Comparison of ENCODE assay signal across 23 cellular contexts in the genomic region with DNA sequence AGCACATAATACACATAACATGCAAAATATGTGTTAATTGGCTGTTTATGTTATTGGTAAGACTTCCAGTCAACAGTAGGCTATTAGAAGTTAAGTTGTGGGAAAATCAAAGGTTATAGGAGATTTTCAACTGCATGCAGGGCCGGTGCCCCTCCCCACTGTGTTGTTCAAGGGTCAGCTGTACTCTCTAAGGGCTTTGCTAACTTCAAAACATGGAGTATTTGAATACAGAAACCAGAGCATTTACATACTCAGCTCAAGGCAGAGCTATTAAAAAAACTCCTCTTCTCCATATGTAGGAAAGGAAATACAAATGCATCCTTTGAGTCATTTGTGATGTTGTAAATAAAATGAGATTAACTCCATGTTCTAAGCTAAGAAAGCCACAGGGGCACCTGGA. TPM values are rescaled to one million over a fixed set of nuclear protein-coding genes. Genes with fewer than 3 reads are reported as not detected.
DNase-seq lines count a peak whose midpoint lies in the region; ATAC-seq, FAIRE-seq and TF ChIP-seq lines count a peak whose summit lies in the region.
"Had no signal": no experiment of that assay in that cellular context is flagged by ENCODE, and none has a peak within 500 bp of the region (broad histone marks: within the 10 kb centered on the region; RNA-seq: fewer than 3 reads in every experiment).

No MANE protein-coding gene starts in this region.

- H3K4me3 ChIP-seq in HepG2 (replicated peaks in 1 of 3; ENCODE audit: insufficient read depth in 1 of 3, low read depth in 2 of 3, low read length in 3 of 3) (no peak overlapping the region), right lobe of liver (no peak overlapping the region), coronary artery (no peak overlapping the region)

- 0 out of 2 replicates have a peak, but pooled peaks cover 2% of the 10 kb centered on the region for H4K20me1 ChIP-seq in HepG2 (ENCODE audit: insufficient read depth, low read length)

- in situ Hi-C loops in HepG2 (cut with HindIII; ENCODE audit: extremely low pct_ligation_motif_present, low pct_unique_long_range_greater_than_20kb), result no loop called here

- H3K9ac ChIP-seq in HepG2 (ENCODE audit: insufficient read depth, low read depth, low read length), result no peak overlapping the region
- H3K9ac ChIP-seq: SK-N-SH had no signal

- no peak for FAIRE-seq in HepG2 (lab: Jason Lieb, UNC)
- FAIRE-seq: GM12892, H54, RCC 7860 had no signal

- H3K27me3 ChIP-seq in HepG2 (ENCODE audit: control insufficient read depth in 1 of 2, insufficient read depth in 2 of 2, low read length in 2 of 2), result no peaks in the 10 kb centered on the region
- no peaks in the 10 kb centered on the region for H3K27me3 ChIP-seq in right lobe of liver

- H3K4me2 ChIP-seq in HepG2 (ENCODE audit: low read depth, low read length), result no peak overlapping the region
- H3K4me2 ChIP-seq: SK-N-SH had no signal

- no peak overlapping the region for H3K27ac ChIP-seq in HepG2 (ENCODE audit: extremely low read length, insufficient read depth, low read length)
- no peak overlapping the region for H3K27ac ChIP-seq in right lobe of liver
- no peak overlapping the region for H3K27ac ChIP-seq in coronary artery

- POLR2A ChIA-PET in HepG2 (lab: Yijun Ruan, JAX), result interaction anchor here (0.8 to 5.5 kb wide), 2 partner anchors 18 to 21 kb away, joined by 3 to 32 read pairs; no protein-coding TSS in a partner anchor

- no peaks in the 10 kb centered on the region for H3K79me2 ChIP-seq in HepG2 (ENCODE audit: insufficient read depth, low read length)

- no peak overlapping the region for H2AFZ ChIP-seq in HepG2 (ENCODE audit: low read length)

- DNase-seq in HepG2 (ENCODE audit: low spot score), result no peak
- DNase-seq in right lobe of liver, result no peak
- peak; percentile 84 for DNase-seq in NCI-H526 treated with DMSO at 0.1 percent for 48 hours (lab: John Stamatoyannopoulos, UW)
- DNase-seq in NCI-H1417 treated with DMSO at 0.1 percent for 48 hours (lab: John Stamatoyannopoulos, UW), result no peak
- no peak for DNase-seq in AG08396 (ENCODE audit: low spot score)
- DNase-seq in coronary artery (ENCODE audit: low spot score), result no peak
- DNase-seq: 8988T, ACHN, Calu3, DMS79 treated with DMSO at 0.1 percent for 48 hours, NCI-H1092, NCI-H1436, NCI-H187, NCI-H2081 treated with DMSO at 0.1 percent for 48 hours, NCI-H2171, NCI-H226, NCI-H510A, NCI-H774, SK-N-SH had no signal

- no peak for TF ChIP-seq RAD21 in HepG2 (CRISPR knock-in tag; IDR thresholded peaks at IDR 0.05)

- H3K9me3 ChIP-seq in HepG2 (ENCODE audit: low read length), result no peaks in the 10 kb centered on the region
- no peaks in the 10 kb centered on the region for H3K9me3 ChIP-seq in right lobe of liver
- H3K9me3 ChIP-seq: SK-N-SH had no signal

- CTCF ChIA-PET in HepG2 (lab: Yijun Ruan, JAX; ENCODE audit: low intra/inter-chr PET ratio, low total read pairs), result no interaction called here

- WGBS in HepG2 (ENCODE audit: low lambda C conversion rate), result 38% methylated on average over 1 of the region's 1 CpG
- WGBS in right lobe of liver (ENCODE audit: insufficient coverage, low coverage, low lambda C conversion rate, missing lambda C conversion rate), result 42% methylated on average over 1 of the region's 1 CpG

- no peak for TF ChIP-seq CTCF in HepG2 (CRISPR knock-in tag; IDR thresholded peaks at IDR 0.05)
- no peak for TF ChIP-seq CTCF in right lobe of liver (IDR thresholded peaks at IDR 0.05)
- no peak for TF ChIP-seq CTCF in coronary artery (IDR thresholded peaks at IDR 0.05)

- ATAC-seq in HepG2 (peak; percentile 34), right lobe of liver (no peak), HG02678 (IDR thresholded peaks at IDR 0.05; ENCODE audit: unreplicated experiment) (peak; percentile 46)

- TF ChIP-seq POLR2A in HepG2 (IDR thresholded peaks at IDR 0.05; ENCODE audit: insufficient read depth in 1 of 2, low read depth in 2 of 2, low read length in 2 of 2) (no peak), right lobe of liver (IDR thresholded peaks at IDR 0.05) (no peak)

- intact Hi-C loops in HepG2 (cut with micrococcal nuclease; ENCODE audit: unreplicated experiment) (no loop called here), right lobe of liver (cut with DNase I) (no loop called here)

- H3K4me1 ChIP-seq in HepG2 (ENCODE audit: insufficient read depth, low read length), result peaks cover 29% of the 10 kb centered on the region
- peaks cover 0 to 17% (median 3%) of the 10 kb centered on the region in 4 donors for H3K4me1 ChIP-seq in right lobe of liver

- no peak for TF ChIP-seq EP300 in HepG2 (IDR thresholded peaks at IDR 0.05; ENCODE audit: low read depth in 2 of 2, low read length in 2 of 2)
- TF ChIP-seq EP300 in HepG2 (CRISPR knock-in tag; IDR thresholded peaks at IDR 0.05; ENCODE audit: borderline replicate concordance), result no peak

- H3K36me3 ChIP-seq in HepG2 (replicated peaks in 1 of 2; ENCODE audit: control insufficient read depth in 1 of 2, insufficient read depth in 2 of 2, low read length in 2 of 2), result peaks cover 22 to 49% of the 10 kb centered on the region in 2 experiments
- H3K36me3 ChIP-seq in right lobe of liver, result peaks cover 0 to 51% (median 16%) of the 10 kb centered on the region in 4 donors

- BruUV-seq in HepG2 (replicated peaks; lab: Mats Ljungman, UMichigan), result no TSS peak

RNA-seq across cellular contexts. Expression of a gene that starts 16.8 kb away (rescaled TPM):
- 62.7 and 130 TPM in 2 replicates for total RNA-seq in HepG2 (2016; rRNA removed; fragmentation: Illumina TruSeq; extraction: Trizol)
- 21.4 and 25.8 TPM in 2 replicates for total RNA-seq in HepG2 (2016; cell fraction: cytosol; rRNA removed; fragmentation: Illumina TruSeq; extraction: Trizol; ENCODE audit: low read depth)
- 63.1 and 130 TPM in 2 replicates for total RNA-seq in HepG2 (2016; cell fraction: insoluble cytoplasmic fraction; rRNA removed; fragmentation: Illumina TruSeq; extraction: Trizol)
- total RNA-seq in HepG2 (2016; cell fraction: membrane; rRNA removed; fragmentation: Illumina TruSeq; extraction: Trizol), result 31.0 and 36.3 TPM in 2 replicates
- total RNA-seq in HepG2 (2016; cell fraction: nucleus; rRNA removed; fragmentation: Illumina TruSeq; extraction: Trizol), result 189 and 216 TPM in 2 replicates
- 190 and 198 TPM in 2 replicates for polyA plus RNA-seq in HepG2 (2011; rRNA removed)
- polyA plus RNA-seq in HepG2 (2011; cell fraction: cytosol; rRNA removed), result 70.3 and 82.3 TPM in 2 replicates
- 671 and 683 TPM in 2 replicates for polyA plus RNA-seq in HepG2 (2011; cell fraction: nucleus; rRNA removed)
- 89.0 and 97.8 TPM in 2 replicates for polyA plus RNA-seq in HepG2 (2012)
- 14.5 and 16.0 TPM in 2 replicates for polyA plus RNA-seq in HepG2 (2016; cell fraction: cytosol; fragmentation: Illumina TruSeq; extraction: Trizol; ENCODE audit: low read depth)
- polyA plus RNA-seq in HepG2 (2016; cell fraction: insoluble cytoplasmic fraction; fragmentation: Illumina TruSeq; extraction: Trizol; ENCODE audit: low read depth), result 72.6 and 77.1 TPM in 2 replicates
- polyA plus RNA-seq in HepG2 (2016; cell fraction: membrane; fragmentation: Illumina TruSeq; extraction: Trizol; ENCODE audit: low read depth), result 22.5 and 23.7 TPM in 2 replicates
- polyA plus RNA-seq in HepG2 (2016; cell fraction: nucleus; fragmentation: Illumina TruSeq; extraction: Trizol; ENCODE audit: insufficient read depth, low read depth), result 415 and 421 TPM in 2 replicates
- 9.5 and 43.2 TPM in 2 replicates for polyA minus RNA-seq in HepG2 (2011; rRNA and poly(A)+ RNA removed; ENCODE audit: low replicate concordance)
- 23.4 and 24.0 TPM in 2 replicates for polyA minus RNA-seq in HepG2 (2011; cell fraction: cytosol; rRNA and poly(A)+ RNA removed)
- polyA minus RNA-seq in HepG2 (2011; cell fraction: nucleus; rRNA and poly(A)+ RNA removed), result 94.6 and 106 TPM in 2 replicates
- 10 to 100 TPM; 19.8 to 30.2 (median 27.3) TPM for total RNA-seq in right lobe of liver

RNA-seq across cellular contexts. Expression of a gene that starts 16.9 kb away (rescaled TPM):
- total RNA-seq in HepG2 (2016; rRNA removed; fragmentation: Illumina TruSeq; extraction: Trizol) (40.4 and 48.9 TPM in 2 replicates), right lobe of liver (10 to 100 TPM; 25.0 to 49.1 (median 39.4) TPM)
- 3.3 TPM in 2 replicates for total RNA-seq in HepG2 (2016; cell fraction: cytosol; rRNA removed; fragmentation: Illumina TruSeq; extraction: Trizol; ENCODE audit: low read depth)
- 41.6 and 47.1 TPM in 2 replicates for total RNA-seq in HepG2 (2016; cell fraction: insoluble cytoplasmic fraction; rRNA removed; fragmentation: Illumina TruSeq; extraction: Trizol)
- total RNA-seq in HepG2 (2016; cell fraction: membrane; rRNA removed; fragmentation: Illumina TruSeq; extraction: Trizol), result 15.0 and 16.6 TPM in 2 replicates
- total RNA-seq in HepG2 (2016; cell fraction: nucleus; rRNA removed; fragmentation: Illumina TruSeq; extraction: Trizol), result 41.0 and 44.5 TPM in 2 replicates
- polyA plus RNA-seq in HepG2 (2011; rRNA removed), result 28.1 and 42.9 TPM in 2 replicates
- 23.3 and 24.3 TPM in 2 replicates for polyA plus RNA-seq in HepG2 (2011; cell fraction: cytosol; rRNA removed)
- polyA plus RNA-seq in HepG2 (2011; cell fraction: nucleus; rRNA removed), result 209 and 246 TPM in 2 replicates
- polyA plus RNA-seq in HepG2 (2012), result 32.6 and 41.1 TPM in 2 replicates
- 2.2 and 2.9 TPM in 2 replicates for polyA plus RNA-seq in HepG2 (2016; cell fraction: cytosol; fragmentation: Illumina TruSeq; extraction: Trizol; ENCODE audit: low read depth)
- 31.8 and 33.2 TPM in 2 replicates for polyA plus RNA-seq in HepG2 (2016; cell fraction: insoluble cytoplasmic fraction; fragmentation: Illumina TruSeq; extraction: Trizol; ENCODE audit: low read depth)
- 7.0 and 8.2 TPM in 2 replicates for polyA plus RNA-seq in HepG2 (2016; cell fraction: membrane; fragmentation: Illumina TruSeq; extraction: Trizol; ENCODE audit: low read depth)
- polyA plus RNA-seq in HepG2 (2016; cell fraction: nucleus; fragmentation: Illumina TruSeq; extraction: Trizol; ENCODE audit: insufficient read depth, low read depth), result 89.8 and 92.2 TPM in 2 replicates
- 3.1 and 28.1 TPM in 2 replicates for polyA minus RNA-seq in HepG2 (2011; rRNA and poly(A)+ RNA removed; ENCODE audit: low replicate concordance)
- polyA minus RNA-seq in HepG2 (2011; cell fraction: cytosol; rRNA and poly(A)+ RNA removed), result 11.1 and 12.1 TPM in 2 replicates
- 32.3 and 32.8 TPM in 2 replicates for polyA minus RNA-seq in HepG2 (2011; cell fraction: nucleus; rRNA and poly(A)+ RNA removed)

RNA-seq across cellular contexts. Expression of a gene that starts 18.8 kb away (rescaled TPM):
- total RNA-seq in HepG2 (2016; rRNA removed; fragmentation: Illumina TruSeq; extraction: Trizol) (29.0 and 38.5 TPM in 2 replicates), right lobe of liver (10 to 100 TPM in 2 of 6 experiments, 1 to 10 TPM in 4; 6.7 to 12.0 (median 9.6) TPM)
- 5.4 and 7.5 TPM in 2 replicates for total RNA-seq in HepG2 (2016; cell fraction: cytosol; rRNA removed; fragmentation: Illumina TruSeq; extraction: Trizol; ENCODE audit: low read depth)
- total RNA-seq in HepG2 (2016; cell fraction: insoluble cytoplasmic fraction; rRNA removed; fragmentation: Illumina TruSeq; extraction: Trizol), result 33.7 and 39.1 TPM in 2 replicates
- total RNA-seq in HepG2 (2016; cell fraction: membrane; rRNA removed; fragmentation: Illumina TruSeq; extraction: Trizol), result 10.1 and 11.8 TPM in 2 replicates
- 20.8 and 21.7 TPM in 2 replicates for total RNA-seq in HepG2 (2016; cell fraction: nucleus; rRNA removed; fragmentation: Illumina TruSeq; extraction: Trizol)
- polyA plus RNA-seq in HepG2 (2011; rRNA removed), result 14.8 and 15.5 TPM in 2 replicates
- 9.3 and 13.2 TPM in 2 replicates for polyA plus RNA-seq in HepG2 (2011; cell fraction: cytosol; rRNA removed)
- 19.0 and 21.7 TPM in 2 replicates for polyA plus RNA-seq in HepG2 (2011; cell fraction: nucleus; rRNA removed)
- 17.1 and 18.0 TPM in 2 replicates for polyA plus RNA-seq in HepG2 (2012)
- polyA plus RNA-seq in HepG2 (2016; cell fraction: cytosol; fragmentation: Illumina TruSeq; extraction: Trizol; ENCODE audit: low read depth), result 4.0 and 4.2 TPM in 2 replicates
- 29.5 and 35.4 TPM in 2 replicates for polyA plus RNA-seq in HepG2 (2016; cell fraction: insoluble cytoplasmic fraction; fragmentation: Illumina TruSeq; extraction: Trizol; ENCODE audit: low read depth)
- 4.2 and 6.6 TPM in 2 replicates for polyA plus RNA-seq in HepG2 (2016; cell fraction: membrane; fragmentation: Illumina TruSeq; extraction: Trizol; ENCODE audit: low read depth)
- polyA plus RNA-seq in HepG2 (2016; cell fraction: nucleus; fragmentation: Illumina TruSeq; extraction: Trizol; ENCODE audit: insufficient read depth, low read depth), result 37.5 and 42.4 TPM in 2 replicates
- 13.3 and 33.7 TPM in 2 replicates for polyA minus RNA-seq in HepG2 (2011; rRNA and poly(A)+ RNA removed; ENCODE audit: low replicate concordance)
- polyA minus RNA-seq in HepG2 (2011; cell fraction: cytosol; rRNA and poly(A)+ RNA removed), result 14.8 and 18.1 TPM in 2 replicates
- polyA minus RNA-seq in HepG2 (2011; cell fraction: nucleus; rRNA and poly(A)+ RNA removed), result 29.7 and 44.1 TPM in 2 replicates

RNA-seq across cellular contexts. Expression of a gene that starts 28.5 kb away (rescaled TPM):
- total RNA-seq in HepG2 (2016; rRNA removed; fragmentation: Illumina TruSeq; extraction: Trizol), result 47.5 and 67.0 TPM in 2 replicates
- 98.1 and 99.7 TPM in 2 replicates for total RNA-seq in HepG2 (2016; cell fraction: cytosol; rRNA removed; fragmentation: Illumina TruSeq; extraction: Trizol; ENCODE audit: low read depth)
- 50.3 and 68.2 TPM in 2 replicates for total RNA-seq in HepG2 (2016; cell fraction: insoluble cytoplasmic fraction; rRNA removed; fragmentation: Illumina TruSeq; extraction: Trizol)
- total RNA-seq in HepG2 (2016; cell fraction: membrane; rRNA removed; fragmentation: Illumina TruSeq; extraction: Trizol), result 64.7 and 72.8 TPM in 2 replicates
- 41.7 and 53.7 TPM in 2 replicates for total RNA-seq in HepG2 (2016; cell fraction: nucleus; rRNA removed; fragmentation: Illumina TruSeq; extraction: Trizol)
- 64.6 and 81.0 TPM in 2 replicates for polyA plus RNA-seq in HepG2 (2011; rRNA removed)
- polyA plus RNA-seq in HepG2 (2011; cell fraction: cytosol; rRNA removed), result 28.9 and 37.4 TPM in 2 replicates
- 5.1 and 10.8 TPM in 2 replicates for polyA plus RNA-seq in HepG2 (2011; cell fraction: nucleus; rRNA removed)
- 45.5 and 58.6 TPM in 2 replicates for polyA plus RNA-seq in HepG2 (2012)
- polyA plus RNA-seq in HepG2 (2016; cell fraction: cytosol; fragmentation: Illumina TruSeq; extraction: Trizol; ENCODE audit: low read depth), result 101 and 116 TPM in 2 replicates
- polyA plus RNA-seq in HepG2 (2016; cell fraction: insoluble cytoplasmic fraction; fragmentation: Illumina TruSeq; extraction: Trizol; ENCODE audit: low read depth), result 40.0 and 57.2 TPM in 2 replicates
- 48.1 and 56.1 TPM in 2 replicates for polyA plus RNA-seq in HepG2 (2016; cell fraction: membrane; fragmentation: Illumina TruSeq; extraction: Trizol; ENCODE audit: low read depth)
- polyA plus RNA-seq in HepG2 (2016; cell fraction: nucleus; fragmentation: Illumina TruSeq; extraction: Trizol; ENCODE audit: insufficient read depth, low read depth), result 82.5 and 83.8 TPM in 2 replicates
- 9.2 and 9.5 TPM in 2 replicates for polyA minus RNA-seq in HepG2 (2011; rRNA and poly(A)+ RNA removed; ENCODE audit: low replicate concordance)
- 9.1 and 9.7 TPM in 2 replicates for polyA minus RNA-seq in HepG2 (2011; cell fraction: cytosol; rRNA and poly(A)+ RNA removed)
- 10.1 and 11.2 TPM in 2 replicates for polyA minus RNA-seq in HepG2 (2011; cell fraction: nucleus; rRNA and poly(A)+ RNA removed)
- total RNA-seq in right lobe of liver, result 10 to 100 TPM; 23.0 to 34.7 (median 29.3) TPM

Comparison
In these comparisons a context has a peak if more than half of its experiments do, and no peak if none do; other contexts are left out.
1. ATAC-seq: peak in HepG2 (single experiment) and HG02678 (single experiment); none in right lobe of liver (0 of 4).